ENCODE assay signal across 12 cellular contexts in genomic region chr17:77312786-77313599, GRCh38.
DNase-seq lines count a peak whose midpoint lies in the region; ATAC-seq and TF ChIP-seq lines count a peak whose summit lies in the region.
"Had no signal": no experiment of that assay in that cellular context is flagged by ENCODE, and none has a peak within 500 bp of the region (broad histone marks: within the 10 kb centered on the region; RNA-seq: fewer than 3 reads in every experiment).

No MANE protein-coding gene starts in this region.

- WGBS in mammary epithelial cell (ENCODE audit: low coverage, missing lambda C conversion rate): 65% methylated on average over 16 of the region's 23 CpGs
- WGBS in aorta, 2 donors: 17 to 27% methylated on average over 23 of the region's 23 CpGs

- H3K9me3 ChIP-seq in mammary epithelial cell (replicated peaks; ENCODE audit: insufficient read depth, low read length) (no peaks in the 10 kb centered on the region), aorta (ENCODE audit: control insufficient read depth, low read length) (no peaks in the 10 kb centered on the region)

- H3K27me3 Mint-ChIP-seq in nephron (ENCODE audit: low read depth): peaks cover 7% of the 10 kb centered on the region

- peaks cover 93% of the 10 kb centered on the region for H3K79me2 ChIP-seq in mammary epithelial cell (ENCODE audit: insufficient read depth, low read length)

- H3K4me3 ChIP-seq in mammary epithelial cell (replicated peaks in 1 of 3; ENCODE audit: insufficient read depth in 1 of 3, low read depth in 2 of 3, low read length in 3 of 3): no peak overlapping the region
- no peak overlapping the region for H3K4me3 ChIP-seq in fibroblast of pulmonary artery (replicated peaks; ENCODE audit: low read depth, low read length)
- no peak overlapping the region for H3K4me3 ChIP-seq in aorta (ENCODE audit: low read length in 2 of 2)
- H3K4me3 ChIP-seq: GM12878 had no signal

- H3K36me3 ChIP-seq in mammary epithelial cell (ENCODE audit: insufficient read depth, low read length) (peaks cover 28% of the 10 kb centered on the region), aorta (ENCODE audit: control insufficient read depth in 1 of 2, insufficient read depth in 2 of 2, low read length in 1 of 2) (no peaks in the 10 kb centered on the region)

- intact Hi-C loops in mammary epithelial cell (cut with micrococcal nuclease) (no loop called here), aorta (cut with DNase I) (no loop called here)

- no peak for TF ChIP-seq CTCF in mammary epithelial cell (conservative IDR thresholded peaks at IDR 0.05 in 1 of 2, IDR thresholded peaks at IDR 0.05 in 1 of 2; ENCODE audit: extremely low read depth in 1 of 2, insufficient read depth in 1 of 2, low read depth in 1 of 2, low read length in 2 of 2)
- no peak for TF ChIP-seq CTCF in fibroblast of pulmonary artery (IDR thresholded peaks at IDR 0.05; ENCODE audit: low read length, missing control alignments)
- no peak for TF ChIP-seq CTCF in nephron (IDR thresholded peaks at IDR 0.05; ENCODE audit: unreplicated experiment in 3 of 3)

- peaks cover 62% of the 10 kb centered on the region for H3K4me1 Mint-ChIP-seq in nephron

- no TSS peak for BruUV-seq in mammary epithelial cell (replicated peaks; lab: Mats Ljungman, UMichigan)

- no peak overlapping the region for H2AFZ ChIP-seq in mammary epithelial cell (ENCODE audit: low read depth, low read length)

- H3K4me2 ChIP-seq in mammary epithelial cell (ENCODE audit: insufficient read depth, low read depth, low read length): no peak overlapping the region

- H3K4me3 Mint-ChIP-seq in nephron: peak overlapping the region; percentile 47 to 75 (median 74)
- H3K4me3 Mint-ChIP-seq: endodermal cell, T-cell had no signal

- H3K9me3 Mint-ChIP-seq in nephron: no peaks in the 10 kb centered on the region
- H3K9me3 Mint-ChIP-seq: endodermal cell, T-cell had no signal

- dilution Hi-C loops in mammary epithelial cell (cut with HindIII; ENCODE audit: low sequenced_read_pairs): no loop called here

- H3K27ac ChIP-seq in mammary epithelial cell (ENCODE audit: insufficient read depth, low read depth, low read length) (no peak overlapping the region), aorta (ENCODE audit: low read depth in 1 of 2, low read length in 2 of 2) (no peak overlapping the region)

- H3K9ac ChIP-seq in mammary epithelial cell (ENCODE audit: insufficient read depth, low read length): no peak overlapping the region

- peak overlapping the region; percentile 97 to 99 (median 99) for H3K27ac Mint-ChIP-seq in nephron
- H3K27ac Mint-ChIP-seq: endodermal cell, T-cell had no signal

- peaks cover 18% of the 10 kb centered on the region for H4K20me1 ChIP-seq in mammary epithelial cell (ENCODE audit: insufficient read depth, low read length)

- CTCF ChIA-PET in mammary epithelial cell (lab: Charles Lee; ENCODE audit: low non-redundant PET): no interaction called here

- ATAC-seq in aorta (ENCODE audit: low FRiP score) (peak; percentile 86), GM19395 (IDR thresholded peaks at IDR 0.05; ENCODE audit: unreplicated experiment) (no peak), HG03342 (IDR thresholded peaks at IDR 0.05; ENCODE audit: unreplicated experiment) (no peak)
- ATAC-seq: GM12878, T-cell had no signal

- no peaks in the 10 kb centered on the region for H3K27me3 ChIP-seq in mammary epithelial cell (ENCODE audit: insufficient read depth, low read length)
- H3K27me3 ChIP-seq in aorta (ENCODE audit: control insufficient read depth in 1 of 2, insufficient read depth in 2 of 2, low read length in 1 of 2): no peaks in the 10 kb centered on the region

- DNase-seq in T47D (ENCODE audit: low read depth in 1 of 2, low spot score in 1 of 2) (peak; percentile 79 to 82), mammary epithelial cell (no peak), fibroblast of pulmonary artery (ENCODE audit: low read depth) (peak; percentile 83), aorta (peak; percentile 88 to 90), NCI-H1417 (lab: John Stamatoyannopoulos, UW) (no peak)
- DNase-seq: stimulated activated CD4-positive, alpha-beta T cell treated with anti-CD3 and anti-CD28 coated beads, Interleukin-4, amount 100 ng/mL, for 24 hours; T-cell had no signal

- in situ Hi-C loops in T47D (cut with HindIII; ENCODE audit: low pct_unique_long_range_greater_than_20kb, low sequenced_read_pairs) (no loop called here), mammary epithelial cell (cut with MboI; ENCODE audit: low sequenced_read_pairs in 2 of 2) (no loop called here)

- H3K4me1 ChIP-seq in mammary epithelial cell (ENCODE audit: insufficient read depth, low read length) (peaks cover 43% of the 10 kb centered on the region), aorta (ENCODE audit: control insufficient read depth in 1 of 2, insufficient read depth in 2 of 2, low read length in 2 of 2) (no peaks in the 10 kb centered on the region)

- H3K36me3 Mint-ChIP-seq in nephron (ENCODE audit: low read depth): no peaks in the 10 kb centered on the region
- H3K36me3 Mint-ChIP-seq: T-cell had no signal

Comparison
In these comparisons a context has a peak if more than half of its experiments do, and no peak if none do; other contexts are left out.
1. DNase-seq: peak in T47D (2 of 2), fibroblast of pulmonary artery (single experiment) and aorta (2 of 2); none in mammary epithelial cell (single experiment) and NCI-H1417 (0 of 3).